14 cellular contexts compared by ENCODE assay signal in genomic region chr4:47824844-47825243, GRCh38. TPM values are rescaled to one million over a fixed set of nuclear protein-coding genes. Genes with fewer than 3 reads are reported as not detected.
DNase-seq lines count a peak whose midpoint lies in the region; ATAC-seq and TF ChIP-seq lines count a peak whose summit lies in the region.
"Had no signal": no experiment of that assay in that cellular context is flagged by ENCODE, and none has a peak within 500 bp of the region (broad histone marks: within the 10 kb centered on the region; RNA-seq: fewer than 3 reads in every experiment).

No MANE protein-coding gene starts in this region.

- H3K14ac ChIP-seq in trophoblast cell (ENCODE audit: low read length) = no peak overlapping the region

- H3K27me3 ChIP-seq in trophoblast cell (ENCODE audit: insufficient read depth, low read length) = no peaks in the 10 kb centered on the region
- H3K27me3 ChIP-seq in spleen (replicated peaks in 1 of 7) = no peaks in the 10 kb centered on the region

- no peaks in the 10 kb centered on the region for H3K9me3 Mint-ChIP-seq in activated CD4-positive, alpha-beta T cell treated with anti-CD3 and anti-CD28 coated beads for 36 hours (ENCODE audit: low read depth)
- H3K9me3 Mint-ChIP-seq: activated naive CD4-positive, alpha-beta T cell treated with anti-CD3 and anti-CD28 coated beads, Interleukin-2, amount 50 U/mL, for 24 hours; natural killer cell had no signal

- no peak overlapping the region for H3K9ac ChIP-seq in trophoblast cell (ENCODE audit: low read length)

- POLR2A ChIA-PET in activated CD4-positive, alpha-beta T cell treated with anti-CD3 and anti-CD28 coated beads for 36 hours (lab: Charles Lee) = interaction anchor here (0.8 kb wide), 1 partner anchor 11 kb away, joined by 3 read pairs; no protein-coding TSS in a partner anchor

- H3K27ac ChIP-seq in trophoblast cell (ENCODE audit: low read depth, low read length) = peak overlapping the region; percentile 73
- H3K27ac ChIP-seq in spleen = no peak overlapping the region
- H3K27ac ChIP-seq: thoracic aorta had no signal

- H4K12ac ChIP-seq in trophoblast cell (ENCODE audit: low read depth, low read length) = no peak overlapping the region

- H3K4me1 Mint-ChIP-seq in activated CD4-positive, alpha-beta T cell treated with anti-CD3 and anti-CD28 coated beads for 36 hours = peaks cover 8% of the 10 kb centered on the region

- CTCF ChIA-PET in activated CD4-positive, alpha-beta T cell treated with anti-CD3 and anti-CD28 coated beads for 36 hours (lab: Charles Lee) = no interaction called here

- H3K36me3 Mint-ChIP-seq in activated CD4-positive, alpha-beta T cell treated with anti-CD3 and anti-CD28 coated beads for 36 hours (ENCODE audit: low read depth) = no peaks in the 10 kb centered on the region
- H3K36me3 Mint-ChIP-seq: activated CD8-positive, alpha-beta memory T cell treated with anti-CD3 and anti-CD28 coated beads, Interleukin-2, amount 10 ng/mL, durations not matched to agents 7 days and 5 days; activated naive CD4-positive, alpha-beta T cell treated with anti-CD3 and anti-CD28 coated beads, Interleukin-2, amount 50 U/mL, for 24 hours; natural killer cell had no signal

- H3K27me3 Mint-ChIP-seq in activated CD4-positive, alpha-beta T cell treated with anti-CD3 and anti-CD28 coated beads for 36 hours = peaks cover 2% of the 10 kb centered on the region

- H3K4ac ChIP-seq in trophoblast cell (ENCODE audit: low read depth, low read length) = no peak overlapping the region

- H3K4me3 Mint-ChIP-seq in activated CD4-positive, alpha-beta T cell treated with anti-CD3 and anti-CD28 coated beads for 36 hours = no peak overlapping the region
- H3K4me3 Mint-ChIP-seq: activated CD8-positive, alpha-beta memory T cell treated with anti-CD3 and anti-CD28 coated beads, Interleukin-2, amount 10 ng/mL, durations not matched to agents 7 days and 5 days; activated naive CD4-positive, alpha-beta T cell treated with anti-CD3 and anti-CD28 coated beads, Interleukin-2, amount 50 U/mL, for 24 hours; natural killer cell had no signal

- no peak overlapping the region for H3K18ac ChIP-seq in trophoblast cell (ENCODE audit: low read length)

- H3K79me1 ChIP-seq in trophoblast cell (ENCODE audit: low read length) = peaks cover 4% of the 10 kb centered on the region

- H3K9me3 ChIP-seq in trophoblast cell (ENCODE audit: insufficient read depth, low read depth, low read length) (no peaks in the 10 kb centered on the region), spleen (no peaks in the 10 kb centered on the region)
- H3K9me3 ChIP-seq: thoracic aorta had no signal

- TF ChIP-seq POLR2A in spleen (IDR thresholded peaks at IDR 0.05) = no peak

- no peak overlapping the region for H4K91ac ChIP-seq in trophoblast cell (ENCODE audit: low read depth, low read length)

- WGBS in trophoblast cell (ENCODE audit: extremely low coverage, insufficient coverage, insufficient read length) = no CpG with 5 or more reads among the region's 7 CpGs
- WGBS in spleen, 5 donors = 63 to 82% (median 73%) methylated on average over 6 to 7 of the region's 7 CpGs

- no peak overlapping the region for H4K8ac ChIP-seq in trophoblast cell (ENCODE audit: low read depth, low read length)

- H3K23ac ChIP-seq in trophoblast cell (ENCODE audit: low read length) = no peak overlapping the region

- DNase-seq in ecto neural progenitor cell (ENCODE audit: low spot score) = peak; percentile 56
- no peak for DNase-seq in trophoblast cell
- no peak for DNase-seq in activated CD4-positive, alpha-beta T cell treated with anti-CD3 and anti-CD28 coated beads for 36 hours
- DNase-seq in head of caudate nucleus = no peak
- no peak for DNase-seq in spleen
- no peak for DNase-seq in SHP77 (lab: John Stamatoyannopoulos, UW)
- DNase-seq: activated CD8-positive, alpha-beta memory T cell treated with anti-CD3 and anti-CD28 coated beads, Interleukin-2, amount 10 ng/mL, durations not matched to agents 7 days and 5 days; kidney glomerular epithelial cell; natural killer cell; NCI-H1048 had no signal

- no peak overlapping the region for H2BK12ac ChIP-seq in trophoblast cell (ENCODE audit: low read length)

- no peak overlapping the region for H3K4me3 ChIP-seq in trophoblast cell (ENCODE audit: low read depth, low read length)
- H3K4me3 ChIP-seq in spleen = no peak overlapping the region
- H3K4me3 ChIP-seq: thoracic aorta had no signal

- no peaks in the 10 kb centered on the region for H3K79me2 ChIP-seq in trophoblast cell (ENCODE audit: control insufficient read depth, insufficient read depth, low read length, poor library complexity)

- H2AFZ ChIP-seq in trophoblast cell (ENCODE audit: insufficient read depth, low read length, poor library complexity) = no peak overlapping the region

- intact Hi-C loops in activated CD4-positive, alpha-beta T cell treated with anti-CD3 and anti-CD28 coated beads for 36 hours (cut with DNase I, micrococcal nuclease) = no loop called here
- intact Hi-C loops in head of caudate nucleus (cut with DNase I) (no loop called here), spleen (cut with DNase I; ENCODE audit: low total_unique reads) (no loop called here)

- H2BK120ac ChIP-seq in trophoblast cell (ENCODE audit: insufficient read depth, low read length, poor library complexity) = no peak overlapping the region

- no peak for TF ChIP-seq CTCF in spleen (IDR thresholded peaks at IDR 0.05 in 8 of 11, conservative IDR thresholded peaks at IDR 0.05 in 3 of 11)

- H3K36me3 ChIP-seq in trophoblast cell (ENCODE audit: control insufficient read depth in 1 of 2, insufficient read depth in 2 of 2, low read length in 2 of 2) = no peaks in the 10 kb centered on the region
- no peaks in the 10 kb centered on the region for H3K36me3 ChIP-seq in spleen
- H3K36me3 ChIP-seq: thoracic aorta had no signal

- no peak overlapping the region for H3K27ac Mint-ChIP-seq in activated CD4-positive, alpha-beta T cell treated with anti-CD3 and anti-CD28 coated beads for 36 hours
- H3K27ac Mint-ChIP-seq: activated CD8-positive, alpha-beta memory T cell treated with anti-CD3 and anti-CD28 coated beads, Interleukin-2, amount 10 ng/mL, durations not matched to agents 7 days and 5 days; activated naive CD4-positive, alpha-beta T cell treated with anti-CD3 and anti-CD28 coated beads, Interleukin-2, amount 50 U/mL, for 24 hours; natural killer cell had no signal

- no peak overlapping the region for H2AK5ac ChIP-seq in trophoblast cell (ENCODE audit: low read length)

- ATAC-seq in GM18867 (IDR thresholded peaks at IDR 0.05; ENCODE audit: unreplicated experiment) = peak; percentile 58
- peak; percentile 61 for ATAC-seq in HG03095 (IDR thresholded peaks at IDR 0.05; ENCODE audit: unreplicated experiment)
- ATAC-seq in activated CD4-positive, alpha-beta T cell treated with anti-CD3 and anti-CD28 coated beads for 36 hours = no peak
- ATAC-seq: activated CD8-positive, alpha-beta memory T cell treated with anti-CD3 and anti-CD28 coated beads, Interleukin-2, amount 10 ng/mL, durations not matched to agents 7 days and 5 days; natural killer cell had no signal

- H2BK5ac ChIP-seq in trophoblast cell (ENCODE audit: low read depth, low read length, poor library complexity) = no peak overlapping the region

- peak overlapping the region; percentile 17 for H3K4me2 ChIP-seq in trophoblast cell (ENCODE audit: low read length)

- H3K4me1 ChIP-seq in trophoblast cell (ENCODE audit: control insufficient read depth in 1 of 2, insufficient read depth in 2 of 2, low read length in 2 of 2) = peaks cover 3 to 11% of the 10 kb centered on the region in 2 experiments
- peaks cover 0 to 7% (median 0%) of the 10 kb centered on the region in 6 donors for H3K4me1 ChIP-seq in spleen

RNA-seq across cellular contexts. Expression of gene CORIN, which starts 13.0 kb away (rescaled TPM):
- 0.40 and 0.51 TPM in 2 replicates for polyA plus RNA-seq in trophoblast cell (2013)
- not detected for total RNA-seq in activated CD4-positive, alpha-beta T cell treated with anti-CD3 and anti-CD28 coated beads for 36 hours
- total RNA-seq in spleen = 10 to 100 TPM in 1 of 7 donors, 1 to 10 TPM in 3, under 1 TPM in 3; 0.23 to 12.3 (median 1.3) TPM
- under 1 TPM; 0.26 to 0.48 (median 0.41) TPM for polyA plus RNA-seq in spleen
- total RNA-seq: activated CD8-positive, alpha-beta memory T cell treated with anti-CD3 and anti-CD28 coated beads, Interleukin-2, amount 10 ng/mL, durations not matched to agents 7 days and 5 days had no signal
